8 cellular contexts compared by ENCODE assay signal in genomic region chr18:52433797-52434196, GRCh38.
"Had no signal": no experiment of that assay in that cellular context is flagged by ENCODE, and none has a peak within 500 bp of the region (broad histone marks: within the 10 kb centered on the region; RNA-seq: fewer than 3 reads in every experiment).

No MANE protein-coding gene starts in this region.

- ATAC-seq: GM12878 had no signal

- DNase-seq: GDM1, GF-D8 had no signal

- H3K4me3 ChIP-seq: GM12878 had no signal

- FAIRE-seq: G401.6, GM12878, GM12891, GM12892, GM18507, GM19239 had no signal
